ENCODE assay signal across 11 cellular contexts in the genomic region with DNA sequence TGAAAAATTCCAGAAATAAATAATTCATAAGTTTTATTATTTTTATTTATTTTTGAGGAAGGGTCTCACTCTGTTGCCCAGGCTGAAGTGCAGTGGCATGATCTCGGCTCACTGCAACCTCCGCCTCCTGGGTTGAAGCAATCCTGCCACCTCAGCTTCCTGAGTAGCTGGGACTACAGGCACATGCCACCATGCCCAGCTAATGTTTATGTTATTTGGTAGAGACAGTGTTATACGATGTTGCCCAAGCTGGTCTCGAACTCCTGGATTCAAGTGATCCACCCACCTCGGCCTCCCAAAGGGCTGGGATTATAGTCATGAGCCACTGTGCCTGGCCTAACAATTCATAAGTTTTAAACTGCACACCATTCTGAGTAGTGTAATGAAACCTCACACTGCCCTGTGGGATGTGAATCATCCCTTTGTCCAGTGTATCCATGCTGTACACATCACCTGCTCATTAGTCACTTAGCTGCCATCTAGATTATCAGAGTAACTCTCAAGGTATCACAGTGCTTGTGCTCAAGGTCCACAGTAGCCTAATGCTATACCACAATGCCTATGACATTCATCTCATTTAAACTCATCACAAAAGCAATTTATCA. TPM values are rescaled to one million over a fixed set of nuclear protein-coding genes. Genes with fewer than 3 reads are reported as not detected.
A peak's percentile ranks its signal among the peaks of the same experiment; 100 is the strongest.
DNase-seq lines count a peak whose midpoint lies in the region; ATAC-seq and TF ChIP-seq lines count a peak whose summit lies in the region.
"Had no signal": no experiment of that assay in that cellular context is flagged by ENCODE, and none has a peak within 500 bp of the region (broad histone marks: within the 10 kb centered on the region; RNA-seq: fewer than 3 reads in every experiment).

No MANE protein-coding gene starts in this region.

- CTCF ChIA-PET in activated naive CD4-positive, alpha-beta T cell treated with anti-CD3 and anti-CD28 coated beads for 36 hours (lab: Charles Lee): interaction anchor here (1.3 to 1.8 kb wide), 4 partner anchors 14 to 500 kb away, joined by 3 to 5 read pairs (median 4); no protein-coding TSS in a partner anchor
- CTCF ChIA-PET in activated naive CD4-positive, alpha-beta T cell treated with anti-CD3 and anti-CD28 coated beads, Interleukin-2, amount 10 ng/mL, durations not matched to agents 7 days and 5 days (lab: Charles Lee): interaction anchor here (1.3 kb wide), 1 partner anchor 213 kb away, joined by 3 read pairs; no protein-coding TSS in a partner anchor

- no peak overlapping the region for H3K4me3 ChIP-seq in fibroblast of pulmonary artery (replicated peaks; ENCODE audit: low read depth, low read length)

- ATAC-seq in stimulated activated naive CD8-positive, alpha-beta T cell treated with anti-CD3 and anti-CD28 coated beads, Interleukin-15, Interleukin-2, amounts not matched to agents 100 U/mL and 50 U/mL, for 24 hours: peak; percentile 59
- ATAC-seq in GM18517 (IDR thresholded peaks at IDR 0.05; ENCODE audit: unreplicated experiment): no peak
- ATAC-seq: left lobe of liver had no signal

- peaks cover 3% of the 10 kb centered on the region for H3K36me3 Mint-ChIP-seq in activated naive CD4-positive, alpha-beta T cell treated with anti-CD3 and anti-CD28 coated beads for 36 hours (ENCODE audit: low read depth)
- peaks cover 18% of the 10 kb centered on the region for H3K36me3 Mint-ChIP-seq in activated naive CD4-positive, alpha-beta T cell treated with anti-CD3 and anti-CD28 coated beads, Interleukin-2, amount 10 ng/mL, durations not matched to agents 7 days and 5 days

- peaks cover 45% of the 10 kb centered on the region for H3K4me1 Mint-ChIP-seq in activated naive CD4-positive, alpha-beta T cell treated with anti-CD3 and anti-CD28 coated beads for 36 hours (ENCODE audit: low read depth)
- H3K4me1 Mint-ChIP-seq in activated naive CD4-positive, alpha-beta T cell treated with anti-CD3 and anti-CD28 coated beads, Interleukin-2, amount 10 ng/mL, durations not matched to agents 7 days and 5 days: peaks cover 8% of the 10 kb centered on the region

- H3K9me3 Mint-ChIP-seq in activated naive CD4-positive, alpha-beta T cell treated with anti-CD3 and anti-CD28 coated beads for 36 hours: peaks cover 7% of the 10 kb centered on the region
- peaks cover 4% of the 10 kb centered on the region for H3K9me3 Mint-ChIP-seq in activated naive CD4-positive, alpha-beta T cell treated with anti-CD3 and anti-CD28 coated beads, Interleukin-2, amount 10 ng/mL, durations not matched to agents 7 days and 5 days

- H3K4me3 Mint-ChIP-seq in activated naive CD4-positive, alpha-beta T cell treated with anti-CD3 and anti-CD28 coated beads for 36 hours: no peak overlapping the region
- H3K4me3 Mint-ChIP-seq in activated naive CD4-positive, alpha-beta T cell treated with anti-CD3 and anti-CD28 coated beads, Interleukin-2, amount 10 ng/mL, durations not matched to agents 7 days and 5 days: no peak overlapping the region

- no peak for TF ChIP-seq CTCF in fibroblast of pulmonary artery (IDR thresholded peaks at IDR 0.05; ENCODE audit: low read length, missing control alignments)

- H3K27me3 Mint-ChIP-seq in activated naive CD4-positive, alpha-beta T cell treated with anti-CD3 and anti-CD28 coated beads for 36 hours (ENCODE audit: low read depth): no peaks in the 10 kb centered on the region
- H3K27me3 Mint-ChIP-seq in activated naive CD4-positive, alpha-beta T cell treated with anti-CD3 and anti-CD28 coated beads, Interleukin-2, amount 10 ng/mL, durations not matched to agents 7 days and 5 days: no peaks in the 10 kb centered on the region

- intact Hi-C loops in activated naive CD4-positive, alpha-beta T cell treated with anti-CD3 and anti-CD28 coated beads for 36 hours (cut with micrococcal nuclease): loop anchor here (5.0 kb wide), 2 partner anchors 482 to 567 kb away; partner anchors contain the start of gene EGR2

- DNase-seq in activated naive CD4-positive, alpha-beta T cell treated with anti-CD3 and anti-CD28 coated beads for 36 hours: peak; percentile 8
- DNase-seq in activated naive CD4-positive, alpha-beta T cell treated with anti-CD3 and anti-CD28 coated beads, Interleukin-2, amount 10 ng/mL, durations not matched to agents 7 days and 5 days: no peak
- peak; percentile 83 for DNase-seq in RPMI7951 (ENCODE audit: low read depth)
- DNase-seq in fibroblast of pulmonary artery (ENCODE audit: low read depth): peak; percentile 37
- DNase-seq in stimulated activated naive CD8-positive, alpha-beta T cell treated with anti-CD3 and anti-CD28 coated beads, Interleukin-15, Interleukin-2, amounts not matched to agents 100 U/mL and 50 U/mL, for 24 hours: no peak
- no peak for DNase-seq in AG20443 (ENCODE audit: low spot score)
- DNase-seq in medulla oblongata (ENCODE audit: extremely low spot score): no peak
- DNase-seq: NCI-H524, occipital lobe had no signal

- no peak overlapping the region for H3K27ac Mint-ChIP-seq in activated naive CD4-positive, alpha-beta T cell treated with anti-CD3 and anti-CD28 coated beads for 36 hours
- no peak overlapping the region for H3K27ac Mint-ChIP-seq in activated naive CD4-positive, alpha-beta T cell treated with anti-CD3 and anti-CD28 coated beads, Interleukin-2, amount 10 ng/mL, durations not matched to agents 7 days and 5 days

RNA-seq across cellular contexts. Expression of gene RTKN2, which starts 17.9 kb away (rescaled TPM):
- 1 to 10 TPM; 4.7 to 5.4 TPM for total RNA-seq in activated naive CD4-positive, alpha-beta T cell treated with anti-CD3 and anti-CD28 coated beads for 36 hours
- 9.9 and 11.4 TPM in 2 replicates for total RNA-seq in RPMI7951 (2014; rRNA removed; shearing (Covaris generic))

Comparison
In these comparisons a context has a peak if more than half of its experiments do, and no peak if none do; other contexts are left out.
1. DNase-seq: peak in activated naive CD4-positive, alpha-beta T cell treated with anti-CD3 and anti-CD28 coated beads for 36 hours (single experiment), RPMI7951 (single experiment) and fibroblast of pulmonary artery (single experiment); none in activated naive CD4-positive, alpha-beta T cell treated with anti-CD3 and anti-CD28 coated beads, Interleukin-2, amount 10 ng/mL, durations not matched to agents 7 days and 5 days (single experiment), stimulated activated naive CD8-positive, alpha-beta T cell treated with anti-CD3 and anti-CD28 coated beads, Interleukin-15, Interleukin-2, amounts not matched to agents 100 U/mL and 50 U/mL, for 24 hours (single experiment), AG20443 (single experiment) and medulla oblongata (single experiment).